8 cellular contexts compared by ENCODE assay signal in genomic region chr12:48924617-48925217, GRCh38. TPM values are rescaled to one million over a fixed set of nuclear protein-coding genes. Genes with fewer than 3 reads are reported as not detected.
DNase-seq lines count a peak whose midpoint lies in the region; ATAC-seq and TF ChIP-seq lines count a peak whose summit lies in the region.

No MANE protein-coding gene starts in this region.

- peak overlapping the region; percentile 8 to 93; a peak in 3 of 4 replicates for H4K8ac ChIP-seq in IMR-90 (ENCODE audit: low read depth in 2 of 2, low read length in 2 of 2)

- H3K4me1 ChIP-seq in IMR-90 (ENCODE audit: control insufficient read depth, insufficient read depth, low read length) (peaks cover 25% of the 10 kb centered on the region), duodenal mucosa (ENCODE audit: control insufficient read depth in 1 of 2, insufficient read depth in 2 of 2, low read length in 2 of 2) (peaks cover 9 to 18% of the 10 kb centered on the region in 2 donors), mononuclear cell (ENCODE audit: insufficient read depth, low read length) (peaks cover 19% of the 10 kb centered on the region)

- peak overlapping the region; percentile 90 for H2AFZ ChIP-seq in IMR-90 (replicated peaks; ENCODE audit: low read length, poor library complexity)

- TF ChIP-seq POLR2A in IMR-90 (IDR thresholded peaks at IDR 0.05; ENCODE audit: low read depth, low read length) = no peak

- peaks cover 15% of the 10 kb centered on the region for H3K36me3 ChIP-seq in IMR-90 (ENCODE audit: control insufficient read depth, insufficient read depth, low read length)
- peaks cover 4 to 14% of the 10 kb centered on the region in 2 donors for H3K36me3 ChIP-seq in duodenal mucosa (ENCODE audit: control insufficient read depth in 1 of 2, insufficient read depth in 2 of 2, low read length in 2 of 2)

- peak overlapping the region; percentile 97 for H3K23ac ChIP-seq in IMR-90 (ENCODE audit: low read depth, low read length)

- peak overlapping the region; percentile 96 for H3K14ac ChIP-seq in IMR-90 (replicated peaks; ENCODE audit: low read depth, low read length)

- dilution Hi-C loops in IMR-90 (cut with HindIII; ENCODE audit: low sequenced_read_pairs, unreplicated experiment) = no loop called here

- H2AK9ac ChIP-seq in IMR-90 (replicated peaks; ENCODE audit: low read depth, low read length, poor library complexity) = peak overlapping the region; percentile 94

- DNase-seq in DMS53 treated with DMSO at 0.1 percent for 48 hours (lab: John Stamatoyannopoulos, UW; ENCODE audit: unreplicated experiment) = peak; percentile 22
- peak; percentile 46 for DNase-seq in IMR-90
- DNase-seq in activated CD4-positive, alpha-beta T cell treated with anti-CD3 and anti-CD28 coated beads for 24 hours (ENCODE audit: low read depth in 2 of 2) = peak; percentile 53 to 55
- DNase-seq in stimulated activated CD8-positive, alpha-beta memory T cell treated with anti-CD3 and anti-CD28 coated beads, Interleukin-7, amount 100 ng/mL, for 24 hours (ENCODE audit: low read depth) = peak; percentile 39
- no peak for DNase-seq in NCI-H446 (lab: John Stamatoyannopoulos, UW)

- peak overlapping the region; percentile 67; the same call in 1 of the 2 replicates for H2BK20ac ChIP-seq in IMR-90 (ENCODE audit: low read depth, low read length)

- peak overlapping the region; percentile 70 for H4K5ac ChIP-seq in IMR-90 (ENCODE audit: low read depth, low read length)

- H2BK15ac ChIP-seq in IMR-90 (ENCODE audit: low read depth, low read length) = peak overlapping the region; percentile 77; the same call in 2 of the 3 replicates

- peaks cover 34% of the 10 kb centered on the region for H3K9me1 ChIP-seq in IMR-90 (ENCODE audit: insufficient read depth, low read length)

- WGBS in IMR-90 (ENCODE audit: extremely low coverage in 2 of 2, insufficient read length in 1 of 2), 2 experiments = 0% methylated on average over 2 of the region's 39 CpGs; no CpG with 5 or more reads in 1 of the 2 experiments

- H2AK5ac ChIP-seq in IMR-90 (ENCODE audit: low read depth, low read length) = peak overlapping the region; percentile 98

- in situ Hi-C loops in IMR-90 (cut with MboI; ENCODE audit: low sequenced_read_pairs) = no loop called here

- no peaks in the 10 kb centered on the region for H3K9me3 ChIP-seq in IMR-90 (ENCODE audit: control insufficient read depth, insufficient read depth, low read length)
- no peaks in the 10 kb centered on the region for H3K9me3 ChIP-seq in duodenal mucosa (ENCODE audit: control insufficient read depth in 1 of 2, low read length in 2 of 2)
- H3K9me3 ChIP-seq in mononuclear cell (ENCODE audit: low read depth, low read length) = no peaks in the 10 kb centered on the region

- H3K4ac ChIP-seq in IMR-90 (ENCODE audit: low read depth, low read length) = peak overlapping the region; percentile 96

- TF ChIP-seq RAD21 in IMR-90 (IDR thresholded peaks at IDR 0.05; ENCODE audit: low read length) = peak; percentile 59

- H2BK5ac ChIP-seq in IMR-90 (ENCODE audit: low read depth, low read length, poor library complexity, severe bottlenecking) = peak overlapping the region; percentile 27

- BruUV-seq in IMR-90 (replicated peaks; lab: Mats Ljungman, UMichigan) = no TSS peak

- H3K56ac ChIP-seq in IMR-90 (ENCODE audit: extremely low read depth, insufficient read depth, low read length) = peak overlapping the region; percentile 79

- H3K27me3 ChIP-seq in IMR-90 (ENCODE audit: control insufficient read depth, insufficient read depth, low read length) (no peaks in the 10 kb centered on the region), duodenal mucosa (ENCODE audit: control insufficient read depth in 1 of 2, insufficient read depth in 2 of 2, low read length in 2 of 2) (no peaks in the 10 kb centered on the region), mononuclear cell (ENCODE audit: insufficient read depth, low read length) (no peaks in the 10 kb centered on the region)

- intact Hi-C loops in IMR-90 (cut with micrococcal nuclease) = loop anchor here (5.0 kb wide), 1 partner anchor 32 kb away; no protein-coding TSS in a partner anchor

- H3K18ac ChIP-seq in IMR-90 (ENCODE audit: low read depth, low read length) = peak overlapping the region; percentile 86

- peaks cover 32% of the 10 kb centered on the region for H4K20me1 ChIP-seq in IMR-90 (ENCODE audit: insufficient read depth, low read length)

- CTCF ChIA-PET in IMR-90 (lab: Yijun Ruan, JAX) = interaction anchor here (0.5 to 1.4 kb wide), 3 partner anchors 12 to 68 kb away, joined by 3 to 4 read pairs (median 3); no protein-coding TSS in a partner anchor

- peak; percentile 53 for TF ChIP-seq CTCF in IMR-90 (conservative IDR thresholded peaks at IDR 0.05; ENCODE audit: low read depth, low read length)

- H3K9ac ChIP-seq in IMR-90 (ENCODE audit: low read depth, low read length) (peak overlapping the region; percentile 82), duodenal mucosa (ENCODE audit: low read depth in 1 of 2, low read length in 2 of 2) (peak overlapping the region; percentile 75 to 86)

- peak overlapping the region; percentile 53; the same call in 1 of the 2 replicates for H2BK120ac ChIP-seq in IMR-90 (ENCODE audit: low read depth, low read length)

- H3K27ac ChIP-seq in IMR-90 (ENCODE audit: insufficient read depth, low read length) (peak overlapping the region; percentile 56), duodenal mucosa (ENCODE audit: low read depth, low read length) (peak overlapping the region; percentile 64)

- H3K4me3 ChIP-seq in IMR-90 (ENCODE audit: insufficient read depth, low read depth, low read length) = peak overlapping the region; percentile 90
- peak overlapping the region; percentile 97 to 98 for H3K4me3 ChIP-seq in duodenal mucosa (ENCODE audit: low read depth in 1 of 2, low read length in 2 of 2)
- H3K4me3 ChIP-seq in mononuclear cell (ENCODE audit: low read length) = peak overlapping the region; percentile 94

- H4K91ac ChIP-seq in IMR-90 (ENCODE audit: insufficient read depth, low read depth, low read length) = peak overlapping the region; percentile 83

- POLR2A ChIA-PET in IMR-90 (lab: Charles Lee; ENCODE audit: unreplicated experiment) = no interaction called here

- peak; percentile 80 for ATAC-seq in GM21390 (IDR thresholded peaks at IDR 0.05; ENCODE audit: unreplicated experiment)
- peak; percentile 42 for ATAC-seq in IMR-90 (ENCODE audit: low read depth)

- peaks cover 11 to 46% of the 10 kb centered on the region in 2 experiments; a peak in 3 of 4 replicates for H3K79me1 ChIP-seq in IMR-90 (ENCODE audit: low read depth in 1 of 2, low read length in 2 of 2)

- H3K4me2 ChIP-seq in IMR-90 (ENCODE audit: low read depth, low read length) = peak overlapping the region; percentile 100

TF ChIP-seq in IMR-90, 13 proteins besides CTCF, POLR2A, EP300 and RAD21:
- TF ChIP-seq USF2 (IDR thresholded peaks at IDR 0.05; ENCODE audit: low read depth, low read length) = peak; percentile 52
- no peak for TF ChIP-seq CHD1 (IDR thresholded peaks at IDR 0.05; ENCODE audit: low read depth, low read length)
- TF ChIP-seq SMC3 (IDR thresholded peaks at IDR 0.05; ENCODE audit: low read depth, low read length) = peak; percentile 27; the same call in 1 of the 2 replicates
- TF ChIP-seq MXI1 (IDR thresholded peaks at IDR 0.05; ENCODE audit: borderline replicate concordance, low read depth, low read length) = peak; percentile 81; the same call in 1 of the 2 replicates

RNA-seq across cellular contexts. Expression of gene FKBP11, which starts 0.6 kb away (rescaled TPM):
- total RNA-seq in IMR-90 (2012; rRNA removed) (4.7 and 5.0 TPM in 2 replicates), mononuclear cell (25.0 TPM)
- 40.0 and 44.1 TPM in 2 replicates for polyA plus RNA-seq in IMR-90 (2012; rRNA removed)
- 24.1 and 44.7 TPM in 2 replicates for polyA plus RNA-seq in IMR-90 (2012; cell fraction: cytosol; rRNA removed)
- 111 and 137 TPM in 2 replicates for polyA plus RNA-seq in IMR-90 (2012; cell fraction: nucleus; rRNA removed; ENCODE audit: low replicate concordance)

RNA-seq across cellular contexts. Expression of gene ARF3, which starts 32.6 kb away (rescaled TPM):
- 97.7 and 103 TPM in 2 replicates for total RNA-seq in IMR-90 (2012; rRNA removed)
- polyA plus RNA-seq in IMR-90 (2012; rRNA removed) = 198 and 222 TPM in 2 replicates
- polyA plus RNA-seq in IMR-90 (2012; cell fraction: cytosol; rRNA removed) = 112 and 114 TPM in 2 replicates
- polyA plus RNA-seq in IMR-90 (2012; cell fraction: nucleus; rRNA removed; ENCODE audit: low replicate concordance) = 92.4 and 160 TPM in 2 replicates
- total RNA-seq in mononuclear cell = 38.2 TPM

RNA-seq across cellular contexts. Expression of gene WNT10B, which starts 46.8 kb away (rescaled TPM):
- under 0.01 TPM in 2 replicates for total RNA-seq in IMR-90 (2012; rRNA removed)
- polyA plus RNA-seq in IMR-90 (2012; rRNA removed) = 0.26 and 0.53 TPM in 2 replicates
- 0.37 and 0.53 TPM in 2 replicates for polyA plus RNA-seq in IMR-90 (2012; cell fraction: cytosol; rRNA removed)
- 1.4 and 1.9 TPM in 2 replicates for polyA plus RNA-seq in IMR-90 (2012; cell fraction: nucleus; rRNA removed; ENCODE audit: low replicate concordance)
- 0.94 TPM for total RNA-seq in mononuclear cell

RNA-seq across cellular contexts. Expression of gene WNT1, which starts 53.4 kb away (rescaled TPM):
- total RNA-seq in IMR-90 (2012; rRNA removed) = not detected in 2 replicates
- not detected in 2 replicates for polyA plus RNA-seq in IMR-90 (2012; rRNA removed)
- not detected in 2 replicates for polyA plus RNA-seq in IMR-90 (2012; cell fraction: cytosol; rRNA removed)
- polyA plus RNA-seq in IMR-90 (2012; cell fraction: nucleus; rRNA removed; ENCODE audit: low replicate concordance) = 0.08 TPM in 1 of 2 replicates, not detected in the other
- 0.10 TPM for total RNA-seq in mononuclear cell

RNA-seq across cellular contexts. Expression of gene RND1, which starts 59.0 kb away (rescaled TPM):
- total RNA-seq in IMR-90 (2012; rRNA removed) (under 0.01 TPM in 1 of 2 replicates, not detected in the other), mononuclear cell (6.2 TPM)
- polyA plus RNA-seq in IMR-90 (2012; rRNA removed) = 0.21 and 0.26 TPM in 2 replicates
- 0.13 and 0.62 TPM in 2 replicates for polyA plus RNA-seq in IMR-90 (2012; cell fraction: cytosol; rRNA removed)
- polyA plus RNA-seq in IMR-90 (2012; cell fraction: nucleus; rRNA removed; ENCODE audit: low replicate concordance) = 0.17 and 0.31 TPM in 2 replicates

Comparison
In these comparisons a context has a peak if more than half of its experiments do, and no peak if none do; other contexts are left out.
1. DNase-seq: peak in DMS53 treated with DMSO at 0.1 percent for 48 hours (single experiment), IMR-90 (single experiment), activated CD4-positive, alpha-beta T cell treated with anti-CD3 and anti-CD28 coated beads for 24 hours (2 of 2) and stimulated activated CD8-positive, alpha-beta memory T cell treated with anti-CD3 and anti-CD28 coated beads, Interleukin-7, amount 100 ng/mL, for 24 hours (single experiment); none in NCI-H446 (0 of 2).
2. Peak in every context shown above with its lines, with median percentiles within 50 percentile points of each other: H3K4me3 ChIP-seq.